Comparison of ENCODE assay signal across 8 cellular contexts in genomic region chr21:43740497-43741156, GRCh38. TPM values are rescaled to one million over a fixed set of nuclear protein-coding genes. Genes with fewer than 3 reads are reported as not detected.
DNase-seq lines count a peak whose midpoint lies in the region; ATAC-seq, FAIRE-seq and TF ChIP-seq lines count a peak whose summit lies in the region.

No MANE protein-coding gene starts in this region.

- peak overlapping the region; percentile 31 for H3K27ac ChIP-seq in AG04450 (ENCODE audit: low read depth, low read length)

- peaks cover 8% of the 10 kb centered on the region; the same call in 1 of the 2 replicates for H3K9me3 ChIP-seq in AG04450 (ENCODE audit: control insufficient read depth, insufficient read depth, low read length)

- peaks cover 6% of the 10 kb centered on the region for H3K4me1 Mint-ChIP-seq in memory B cell

- FAIRE-seq in bronchial epithelial cell (lab: Jason Lieb, UNC): no peak

- peaks cover 27% of the 10 kb centered on the region for H3K36me3 ChIP-seq in bronchial epithelial cell (ENCODE audit: control insufficient read depth, insufficient read depth, low read length)

- POLR2A ChIA-PET in AG04450 (lab: Yijun Ruan, JAX): interaction anchor here (0.5 to 1.0 kb wide), 3 partner anchors 12 to 126 kb away, joined by 3 to 8 read pairs (median 4); no protein-coding TSS in a partner anchor

- ATAC-seq in memory B cell (ENCODE audit: low read depth) (peak; percentile 72), GM18867 (IDR thresholded peaks at IDR 0.05; ENCODE audit: unreplicated experiment) (no peak)

- peak overlapping the region; percentile 65 for H3K4me3 Mint-ChIP-seq in memory B cell

- no peak overlapping the region for H3K4me3 ChIP-seq in AG04450 (ENCODE audit: low read depth, low read length)
- no peak overlapping the region for H3K4me3 ChIP-seq in bronchial epithelial cell (ENCODE audit: low read depth, low read length)

- CTCF ChIA-PET in AG04450 (lab: Charles Lee): interaction anchor here (0.7 kb wide), 1 partner anchor 12 kb away, joined by 3 read pairs; no protein-coding TSS in a partner anchor

- H3K36me3 Mint-ChIP-seq in memory B cell: peaks cover 10% of the 10 kb centered on the region

- H3K27ac Mint-ChIP-seq in memory B cell: peak overlapping the region; percentile 89

- no peaks in the 10 kb centered on the region for H3K9me3 Mint-ChIP-seq in memory B cell

- no peaks in the 10 kb centered on the region for H3K27me3 ChIP-seq in AG04450 (ENCODE audit: control insufficient read depth, insufficient read depth, low read length)
- no peaks in the 10 kb centered on the region for H3K27me3 ChIP-seq in bronchial epithelial cell (ENCODE audit: control insufficient read depth, insufficient read depth, low read length)

- no peak for TF ChIP-seq CTCF in AG04450 (IDR thresholded peaks at IDR 0.05; ENCODE audit: low read depth, low read length)
- no peak for TF ChIP-seq CTCF in bronchial epithelial cell (IDR thresholded peaks at IDR 0.05; ENCODE audit: insufficient read depth, low read length, severe bottlenecking)

- H3K27me3 Mint-ChIP-seq in memory B cell: no peaks in the 10 kb centered on the region

- DNase-seq in AG04450 (ENCODE audit: low read depth, low spot score): no peak
- DNase-seq in LHCN-M2 (ENCODE audit: low read depth): peak; percentile 42
- peak; percentile 79 for DNase-seq in bronchial epithelial cell (ENCODE audit: low read depth)
- DNase-seq in memory B cell (ENCODE audit: low spot score in 2 of 2): peak; percentile 28 to 32
- DNase-seq in NCI-H524 (lab: John Stamatoyannopoulos, UW): no peak
- no peak for DNase-seq in NK-92 (lab: John Stamatoyannopoulos, UW; ENCODE audit: unreplicated experiment)
- DNase-seq in NCI-H774 (lab: John Stamatoyannopoulos, UW): no peak

RNA-seq across cellular contexts. Expression of gene PDXK, which starts 21.7 kb away (rescaled TPM):
- 129 and 142 TPM in 2 replicates for polyA plus RNA-seq in AG04450 (2011; rRNA removed)
- 163 and 204 TPM in 2 replicates for polyA minus RNA-seq in AG04450 (2011; rRNA and poly(A)+ RNA removed)
- total RNA-seq in LHCN-M2 (2014; rRNA removed): 47.6 and 59.9 TPM in 2 replicates
- 174 TPM for polyA plus RNA-seq in LHCN-M2 (2012)
- total RNA-seq in bronchial epithelial cell: 535 and 591 TPM in 2 replicates

RNA-seq across cellular contexts. Expression of gene CSTB, which starts 35.5 kb away (rescaled TPM):
- polyA plus RNA-seq in AG04450 (2011; rRNA removed): 54.3 and 62.0 TPM in 2 replicates
- polyA minus RNA-seq in AG04450 (2011; rRNA and poly(A)+ RNA removed): 29.1 and 31.3 TPM in 2 replicates
- total RNA-seq in LHCN-M2 (2014; rRNA removed) (5.8 and 9.8 TPM in 2 replicates), bronchial epithelial cell (31.3 and 139 TPM in 2 replicates)
- 137 TPM for polyA plus RNA-seq in LHCN-M2 (2012)

RNA-seq across cellular contexts. Expression of gene RRP1, which starts 48.8 kb away (rescaled TPM):
- 8.2 and 10.6 TPM in 2 replicates for polyA plus RNA-seq in AG04450 (2011; rRNA removed)
- polyA minus RNA-seq in AG04450 (2011; rRNA and poly(A)+ RNA removed): 8.5 and 12.2 TPM in 2 replicates
- 27.9 and 28.6 TPM in 2 replicates for total RNA-seq in LHCN-M2 (2014; rRNA removed)
- polyA plus RNA-seq in LHCN-M2 (2012): 22.0 TPM
- 27.1 and 34.5 TPM in 2 replicates for total RNA-seq in bronchial epithelial cell

Comparison
In these comparisons a context has a peak if more than half of its experiments do, and no peak if none do; other contexts are left out.
1. DNase-seq: peak in LHCN-M2 (single experiment), bronchial epithelial cell (single experiment) and memory B cell (2 of 2); none in AG04450 (single experiment), NCI-H524 (0 of 2), NK-92 (single experiment) and NCI-H774 (single experiment).